ENCODE assay signal across 10 cellular contexts in genomic region chr9:80622508-80622907, GRCh38.
"Had no signal": no experiment of that assay in that cellular context is flagged by ENCODE, and none has a peak within 500 bp of the region (broad histone marks: within the 10 kb centered on the region; RNA-seq: fewer than 3 reads in every experiment).

No MANE protein-coding gene starts in this region.

- DNase-seq: GM23248, GOT3, H7, H9, HCEC 1CT, HFFc6 had no signal

- FAIRE-seq: H1 had no signal

- H3K9ac ChIP-seq: GM23248 had no signal

- H3K36me3 ChIP-seq: HAP-1 had no signal

- H3K9me3 ChIP-seq: HAP-1 had no signal

- H3K4me3 ChIP-seq: GM23248, GM23338, HAP-1 had no signal

- H3K4me3 Mint-ChIP-seq: GM23338, H9, HFFc6 had no signal

- H3K27ac Mint-ChIP-seq: GM23338, H9, HFFc6 had no signal

- H3K4me2 ChIP-seq: GM23338 had no signal

- H2AFZ ChIP-seq: GM23248, GM23338 had no signal

- H3K4me1 ChIP-seq: HAP-1 had no signal

- H3K27ac ChIP-seq: GM23248 had no signal

- ATAC-seq: GM23338, HCT116 had no signal
